10 cellular contexts compared by ENCODE assay signal in genomic region chr9:114488398-114489129, GRCh38.
"Had no signal": no experiment of that assay in that cellular context is flagged by ENCODE, and none has a peak within 500 bp of the region (broad histone marks: within the 10 kb centered on the region; RNA-seq: fewer than 3 reads in every experiment).

No MANE protein-coding gene starts in this region.

- H3K9me3 Mint-ChIP-seq: activated naive CD4-positive, alpha-beta T cell treated with anti-CD3 and anti-CD28 coated beads, Interleukin-2, amount 50 U/mL, for 24 hours; activated T-helper 2 cell treated with anti-CD3 and anti-CD28 coated beads, Interferon-gamma antibody, Interleukin-2, Interleukin-4, amounts not matched to agents 10 μg/mL and 5 μg/mL and 100 μg/mL, durations not matched to agents 14 hours and 24 hours and 36 hours; mesothelial cell of epicardium had no signal

- DNase-seq: activated CD4-positive, alpha-beta T cell treated with anti-CD3 and anti-CD28 coated beads for 36 hours; activated CD8-positive, alpha-beta T cell treated with anti-CD3 and anti-CD28 coated beads, Interleukin-2, amount 10 ng/mL, durations not matched to agents 7 days and 5 days; stimulated activated CD4-positive, alpha-beta T cell treated with anti-CD3 and anti-CD28 coated beads, Interleukin-4, amount 100 ng/mL, for 4 hours had no signal

- H3K4me3 Mint-ChIP-seq: activated CD4-positive, alpha-beta T cell treated with anti-CD3 and anti-CD28 coated beads for 36 hours; activated CD8-positive, alpha-beta T cell treated with anti-CD3 and anti-CD28 coated beads, Interleukin-2, amount 10 ng/mL, durations not matched to agents 7 days and 5 days; activated naive CD4-positive, alpha-beta T cell treated with anti-CD3 and anti-CD28 coated beads, Interleukin-2, amount 50 U/mL, for 24 hours; mesothelial cell of epicardium had no signal

- H3K4me3 ChIP-seq: hepatocyte, tibial nerve, vagina had no signal

- H3K27ac ChIP-seq: hepatocyte, tibial nerve, vagina, VCaP had no signal

- H3K27me3 Mint-ChIP-seq: activated CD4-positive, alpha-beta T cell treated with anti-CD3 and anti-CD28 coated beads for 36 hours; activated naive CD4-positive, alpha-beta T cell treated with anti-CD3 and anti-CD28 coated beads, Interleukin-2, amount 50 U/mL, for 24 hours had no signal

- H3K27ac Mint-ChIP-seq: activated CD4-positive, alpha-beta T cell treated with anti-CD3 and anti-CD28 coated beads for 36 hours; activated CD8-positive, alpha-beta T cell treated with anti-CD3 and anti-CD28 coated beads, Interleukin-2, amount 10 ng/mL, durations not matched to agents 7 days and 5 days; activated naive CD4-positive, alpha-beta T cell treated with anti-CD3 and anti-CD28 coated beads, Interleukin-2, amount 50 U/mL, for 24 hours; activated T-helper 2 cell treated with anti-CD3 and anti-CD28 coated beads, Interferon-gamma antibody, Interleukin-2, Interleukin-4, amounts not matched to agents 10 μg/mL and 5 μg/mL and 100 μg/mL, durations not matched to agents 14 hours and 24 hours and 36 hours; mesothelial cell of epicardium had no signal

- H3K9me3 ChIP-seq: tibial nerve, vagina had no signal

- H3K36me3 Mint-ChIP-seq: activated naive CD4-positive, alpha-beta T cell treated with anti-CD3 and anti-CD28 coated beads, Interleukin-2, amount 50 U/mL, for 24 hours had no signal

- H3K27me3 ChIP-seq: hepatocyte, tibial nerve, vagina had no signal

- H3K36me3 ChIP-seq: tibial nerve, vagina had no signal

- H3K4me1 ChIP-seq: tibial nerve, vagina had no signal
